8 cellular contexts compared by ENCODE assay signal in the genomic region with DNA sequence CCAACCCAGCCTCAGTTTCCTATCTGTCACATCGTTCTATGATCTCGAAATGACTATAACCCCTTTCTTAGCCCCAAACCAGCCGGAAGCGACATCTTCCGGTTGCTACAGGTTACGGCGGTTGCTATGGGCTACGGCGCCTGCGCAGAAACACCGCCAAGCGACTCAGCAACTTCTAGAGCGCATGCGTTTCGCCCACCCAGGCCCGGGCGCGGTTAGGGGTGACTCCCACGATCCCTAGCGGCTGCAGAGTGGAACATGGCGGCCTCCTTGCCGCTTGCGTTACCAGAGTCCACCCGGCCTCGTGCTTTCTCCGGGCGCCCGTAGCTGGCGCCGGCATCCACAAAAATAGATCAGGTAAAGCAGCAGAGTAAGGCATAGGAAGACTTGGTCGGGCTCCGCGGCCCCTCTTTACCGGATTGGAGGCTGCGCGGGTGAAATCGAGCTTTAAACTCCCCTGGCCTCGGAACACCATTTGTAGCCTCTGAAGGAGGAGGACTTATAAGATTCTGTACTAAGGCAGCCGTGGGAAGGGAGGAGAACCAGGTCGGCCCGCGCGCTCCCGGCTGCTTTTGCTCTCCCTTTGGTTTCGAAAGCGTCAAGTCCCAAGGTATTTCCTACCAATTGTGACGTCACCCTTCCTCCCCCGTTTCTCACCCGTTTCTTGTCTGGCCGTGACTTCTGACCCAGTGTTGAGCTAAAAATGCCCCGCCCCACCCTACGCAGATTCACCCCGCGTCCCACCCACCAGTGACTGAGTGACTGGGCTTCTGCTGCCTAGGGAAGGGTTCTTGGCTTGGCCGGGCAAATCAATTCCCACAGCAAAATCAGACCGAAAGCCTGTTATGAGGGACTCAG. TPM values are rescaled to one million over a fixed set of nuclear protein-coding genes. Genes with fewer than 3 reads are reported as not detected.
A peak's percentile ranks its signal among the peaks of the same experiment; 100 is the strongest.
DNase-seq lines count a peak whose midpoint lies in the region; ATAC-seq and TF ChIP-seq lines count a peak whose summit lies in the region.

No MANE protein-coding gene starts in this region.

- CTCF ChIA-PET in CD4-positive, alpha-beta memory T cell (lab: Charles Lee; ENCODE audit: partially characterized antibody): interaction anchor here (1.0 to 3.1 kb wide), 3 partner anchors 10 to 65 kb away, joined by 3 to 12 read pairs (median 4); no protein-coding TSS in a partner anchor

- POLR2A ChIA-PET in CD4-positive, alpha-beta memory T cell (lab: Charles Lee; ENCODE audit: partially characterized antibody): interaction anchor here (0.6 to 2.7 kb wide), 11 partner anchors 25 to 393 kb away, joined by 3 to 13 read pairs (median 4); partner anchors contain the start of genes NSFL1C and SNPH

- H3K36me3 Mint-ChIP-seq in CD4-positive, alpha-beta memory T cell: peaks cover 0 to 10% of the 10 kb centered on the region in 2 donors

- peak overlapping the region; percentile 98 for H3K27ac ChIP-seq in CD4-positive, alpha-beta memory T cell (ENCODE audit: low read depth, low read length)
- H3K27ac ChIP-seq in duodenal mucosa (ENCODE audit: low read depth, low read length) (peak overlapping the region; percentile 94), right lobe of liver (peak overlapping the region; percentile 98 to 100 (median 99))

- peak; percentile 98 for TF ChIP-seq POLR2A in right lobe of liver (IDR thresholded peaks at IDR 0.05)

- under 1% methylated on average over 31 of the region's 56 CpGs for WGBS in right lobe of liver (ENCODE audit: insufficient coverage, low coverage, low lambda C conversion rate, missing lambda C conversion rate)

- no peaks in the 10 kb centered on the region for H3K27me3 ChIP-seq in CD4-positive, alpha-beta memory T cell (ENCODE audit: insufficient read depth, low read length)
- H3K27me3 ChIP-seq in duodenal mucosa (ENCODE audit: control insufficient read depth in 1 of 2, insufficient read depth in 2 of 2, low read length in 2 of 2) (no peaks in the 10 kb centered on the region), right lobe of liver (no peaks in the 10 kb centered on the region)

- H3K4me1 ChIP-seq in CD4-positive, alpha-beta memory T cell (ENCODE audit: insufficient read depth, low read length): peaks cover 42% of the 10 kb centered on the region
- H3K4me1 ChIP-seq in duodenal mucosa (ENCODE audit: control insufficient read depth in 1 of 2, insufficient read depth in 2 of 2, low read length in 2 of 2): peaks cover 41 to 53% of the 10 kb centered on the region in 2 donors
- peaks cover 0 to 44% (median 24%) of the 10 kb centered on the region in 4 donors for H3K4me1 ChIP-seq in right lobe of liver

- H3K9me3 Mint-ChIP-seq in CD4-positive, alpha-beta memory T cell: no peaks in the 10 kb centered on the region

- H3K27me3 Mint-ChIP-seq in CD4-positive, alpha-beta memory T cell: no peaks in the 10 kb centered on the region

- no peaks in the 10 kb centered on the region for H3K9me3 ChIP-seq in CD4-positive, alpha-beta memory T cell (ENCODE audit: control insufficient read depth in 1 of 2, low read length in 2 of 2)
- no peaks in the 10 kb centered on the region for H3K9me3 ChIP-seq in duodenal mucosa (ENCODE audit: control insufficient read depth in 1 of 2, low read length in 2 of 2)
- H3K9me3 ChIP-seq in right lobe of liver: no peaks in the 10 kb centered on the region

- H3K4me3 Mint-ChIP-seq in CD4-positive, alpha-beta memory T cell: no peak overlapping the region

- peak overlapping the region; percentile 58 to 85 for H3K4me3 ChIP-seq in CD4-positive, alpha-beta memory T cell (ENCODE audit: low read length in 2 of 2)
- peak overlapping the region; percentile 81 to 92 for H3K4me3 ChIP-seq in duodenal mucosa (ENCODE audit: low read depth in 1 of 2, low read length in 2 of 2)
- H3K4me3 ChIP-seq in right lobe of liver: peak overlapping the region; percentile 66 to 86 (median 74)

- no peaks in the 10 kb centered on the region for H3K36me3 ChIP-seq in CD4-positive, alpha-beta memory T cell (ENCODE audit: insufficient read depth, low read length)
- H3K36me3 ChIP-seq in duodenal mucosa (ENCODE audit: control insufficient read depth in 1 of 2, insufficient read depth in 2 of 2, low read length in 2 of 2) (peaks cover 0 to 6% of the 10 kb centered on the region in 2 donors), right lobe of liver (no peaks in the 10 kb centered on the region)

- intact Hi-C loops in CD4-positive, alpha-beta memory T cell (cut with micrococcal nuclease): loop anchor here (1.0 to 2.0 kb wide), 5 partner anchors 68 to 777 kb away; partner anchors contain the start of genes FKBP1A, NSFL1C and PSMF1
- intact Hi-C loops in right lobe of liver (cut with DNase I): loop anchor here (5.0 to 10.0 kb wide), 2 partner anchors 59 to 67 kb away; partner anchors contain the start of gene FKBP1A (in 1 of the 2)

- peak; percentile 98 to 99 (median 98) for DNase-seq in CD4-positive, alpha-beta memory T cell
- DNase-seq in NCI-H774 (lab: John Stamatoyannopoulos, UW) (peak; percentile 96), right lobe of liver (peak; percentile 97 to 98 (median 98))
- peak; percentile 98 to 99 for DNase-seq in activated CD4-positive, alpha-beta T cell treated with anti-CD3 and anti-CD28 coated beads, Interleukin-2, amount 50 U/mL, for 48 hours
- DNase-seq in stimulated activated CD4-positive, alpha-beta T cell treated with anti-CD3 and anti-CD28 coated beads, Interleukin-4, amount 100 ng/mL, for 24 hours: peak; percentile 99

- no peak overlapping the region for H3K27ac Mint-ChIP-seq in CD4-positive, alpha-beta memory T cell

- peak overlapping the region; percentile 93 to 99 for H3K9ac ChIP-seq in duodenal mucosa (ENCODE audit: low read depth in 1 of 2, low read length in 2 of 2)

- peaks cover 14 to 24% (median 19%) of the 10 kb centered on the region in 4 donors for H3K4me1 Mint-ChIP-seq in CD4-positive, alpha-beta memory T cell

- peak in 1 of 4 donors; percentile 20 for TF ChIP-seq CTCF in right lobe of liver (IDR thresholded peaks at IDR 0.05)

- ATAC-seq in GM19438 (IDR thresholded peaks at IDR 0.05; ENCODE audit: low read depth, unreplicated experiment) (peak; percentile 87), HG03571 (IDR thresholded peaks at IDR 0.05; ENCODE audit: unreplicated experiment) (peak; percentile 85), right lobe of liver (peak; percentile 76 to 90 (median 87))

RNA-seq across cellular contexts. Expression of gene SDCBP2, which starts 3.5 kb away (rescaled TPM):
- total RNA-seq in CD4-positive, alpha-beta memory T cell: under 1 TPM; 0.61 to 0.94 TPM
- polyA plus RNA-seq in CD4-positive, alpha-beta memory T cell: 1 to 10 TPM; 1.5 to 2.2 TPM
- 10 to 100 TPM in 3 of 6 experiments, 1 to 10 TPM in 3; 2.0 to 43.3 (median 16.6) TPM for total RNA-seq in right lobe of liver

RNA-seq across cellular contexts. Expression of gene SNPH, which starts 59.3 kb away (rescaled TPM):
- 10 to 100 TPM; 14.3 to 15.9 TPM for total RNA-seq in CD4-positive, alpha-beta memory T cell
- 1 to 10 TPM; 2.5 to 6.6 TPM for polyA plus RNA-seq in CD4-positive, alpha-beta memory T cell
- under 1 TPM; 0.11 to 0.61 (median 0.12) TPM for total RNA-seq in right lobe of liver

Comparison
In these comparisons a context has a peak if more than half of its experiments do, and no peak if none do; other contexts are left out.
1. Peak in every context shown above with its lines: DNase-seq, ATAC-seq, H3K4me3 ChIP-seq and H3K27ac ChIP-seq.
2. RNA of gene SNPH, which starts 59.3 kb away (total RNA-seq): 14.3 to 15.9 TPM in CD4-positive, alpha-beta memory T cell; 0.11 to 0.61 TPM in right lobe of liver; every median in the first group is over 4 times any median in the second.